ENCODE assay signal across 1 cellular context in the genomic region with DNA sequence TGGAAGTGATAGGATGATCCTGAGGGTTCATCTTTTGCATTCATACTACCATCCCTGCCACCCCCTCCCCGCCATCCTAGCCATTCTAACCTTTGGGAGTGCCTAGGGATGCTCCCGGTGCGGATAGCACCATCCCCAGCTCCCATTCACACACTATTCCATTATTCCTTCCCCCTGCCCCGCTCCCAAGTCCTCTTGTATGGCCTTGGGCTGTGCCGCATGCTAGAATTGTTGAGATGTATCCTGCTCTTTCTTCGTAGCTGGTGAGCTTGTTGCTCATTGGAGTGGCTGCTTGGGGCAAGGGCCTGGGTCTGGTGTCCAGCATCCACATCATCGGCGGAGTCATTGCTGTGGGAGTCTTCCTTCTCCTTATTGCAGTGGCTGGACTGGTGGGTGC.
TF ChIP-seq lines count a peak whose summit lies in the region.

No MANE protein-coding gene starts in this region.

TF ChIP-seq in K562, 482 proteins besides CTCF, POLR2A, EP300 and RAD21 (continued from another document and continues in another):
- TF ChIP-seq TFE3 (CRISPR knock-in tag; IDR thresholded peaks at IDR 0.05), result no peak
- no peak for TF ChIP-seq ZFPM2 (CRISPR knock-in tag; IDR thresholded peaks at IDR 0.05)
- TF ChIP-seq SRSF1 (IDR thresholded peaks at IDR 0.05; ENCODE audit: low read depth, low read length), result no peak
- 0 out of 2 replicates have a peak, but pooled peaks have one; percentile 3 for TF ChIP-seq CREM (IDR thresholded peaks at IDR 0.05; ENCODE audit: low read depth)
- TF ChIP-seq ZNF354B (CRISPR knock-in tag; IDR thresholded peaks at IDR 0.05), result no peak
- TF ChIP-seq RBBP5 (IDR thresholded peaks at IDR 0.05; ENCODE audit: borderline replicate concordance, insufficient read depth, low read length, poor library complexity, severe bottlenecking), result no peak
- TF ChIP-seq MYC (IDR thresholded peaks at IDR 0.05; ENCODE audit: low read depth, low read length), result no peak
- TF ChIP-seq MYC (CRISPR knock-in tag; IDR thresholded peaks at IDR 0.05; ENCODE audit: borderline replicate concordance, low read depth), result peak; percentile 14; the same call in 1 of the 2 replicates
- no peak for TF ChIP-seq ZNF318 (IDR thresholded peaks at IDR 0.05; ENCODE audit: borderline replicate concordance in 1 of 2, low read depth in 1 of 2)
- TF ChIP-seq HDAC3 (IDR thresholded peaks at IDR 0.05; ENCODE audit: borderline replicate concordance, partially characterized antibody), result no peak
- TF ChIP-seq ZNF311 (CRISPR knock-in tag; IDR thresholded peaks at IDR 0.05), result no peak
- 0 out of 2 replicates have a peak, but pooled peaks have one; percentile 10 for TF ChIP-seq PTBP1 (IDR thresholded peaks at IDR 0.05; ENCODE audit: low read depth, low read length)
- TF ChIP-seq TSC22D4 (tag; IDR thresholded peaks at IDR 0.05), result no peak
- no peak for TF ChIP-seq STAT6 (CRISPR knock-in tag; IDR thresholded peaks at IDR 0.05)
- no peak for TF ChIP-seq ZNF121 (CRISPR knock-in tag; conservative IDR thresholded peaks at IDR 0.05)
- TF ChIP-seq E2F8 (IDR thresholded peaks at IDR 0.05; ENCODE audit: low read depth, partially characterized antibody), result peak; percentile 32
- peak; percentile 3; the same call in 1 of the 2 replicates for TF ChIP-seq ZNF436 (CRISPR knock-in tag; IDR thresholded peaks at IDR 0.05)
- TF ChIP-seq, protein P1, sequence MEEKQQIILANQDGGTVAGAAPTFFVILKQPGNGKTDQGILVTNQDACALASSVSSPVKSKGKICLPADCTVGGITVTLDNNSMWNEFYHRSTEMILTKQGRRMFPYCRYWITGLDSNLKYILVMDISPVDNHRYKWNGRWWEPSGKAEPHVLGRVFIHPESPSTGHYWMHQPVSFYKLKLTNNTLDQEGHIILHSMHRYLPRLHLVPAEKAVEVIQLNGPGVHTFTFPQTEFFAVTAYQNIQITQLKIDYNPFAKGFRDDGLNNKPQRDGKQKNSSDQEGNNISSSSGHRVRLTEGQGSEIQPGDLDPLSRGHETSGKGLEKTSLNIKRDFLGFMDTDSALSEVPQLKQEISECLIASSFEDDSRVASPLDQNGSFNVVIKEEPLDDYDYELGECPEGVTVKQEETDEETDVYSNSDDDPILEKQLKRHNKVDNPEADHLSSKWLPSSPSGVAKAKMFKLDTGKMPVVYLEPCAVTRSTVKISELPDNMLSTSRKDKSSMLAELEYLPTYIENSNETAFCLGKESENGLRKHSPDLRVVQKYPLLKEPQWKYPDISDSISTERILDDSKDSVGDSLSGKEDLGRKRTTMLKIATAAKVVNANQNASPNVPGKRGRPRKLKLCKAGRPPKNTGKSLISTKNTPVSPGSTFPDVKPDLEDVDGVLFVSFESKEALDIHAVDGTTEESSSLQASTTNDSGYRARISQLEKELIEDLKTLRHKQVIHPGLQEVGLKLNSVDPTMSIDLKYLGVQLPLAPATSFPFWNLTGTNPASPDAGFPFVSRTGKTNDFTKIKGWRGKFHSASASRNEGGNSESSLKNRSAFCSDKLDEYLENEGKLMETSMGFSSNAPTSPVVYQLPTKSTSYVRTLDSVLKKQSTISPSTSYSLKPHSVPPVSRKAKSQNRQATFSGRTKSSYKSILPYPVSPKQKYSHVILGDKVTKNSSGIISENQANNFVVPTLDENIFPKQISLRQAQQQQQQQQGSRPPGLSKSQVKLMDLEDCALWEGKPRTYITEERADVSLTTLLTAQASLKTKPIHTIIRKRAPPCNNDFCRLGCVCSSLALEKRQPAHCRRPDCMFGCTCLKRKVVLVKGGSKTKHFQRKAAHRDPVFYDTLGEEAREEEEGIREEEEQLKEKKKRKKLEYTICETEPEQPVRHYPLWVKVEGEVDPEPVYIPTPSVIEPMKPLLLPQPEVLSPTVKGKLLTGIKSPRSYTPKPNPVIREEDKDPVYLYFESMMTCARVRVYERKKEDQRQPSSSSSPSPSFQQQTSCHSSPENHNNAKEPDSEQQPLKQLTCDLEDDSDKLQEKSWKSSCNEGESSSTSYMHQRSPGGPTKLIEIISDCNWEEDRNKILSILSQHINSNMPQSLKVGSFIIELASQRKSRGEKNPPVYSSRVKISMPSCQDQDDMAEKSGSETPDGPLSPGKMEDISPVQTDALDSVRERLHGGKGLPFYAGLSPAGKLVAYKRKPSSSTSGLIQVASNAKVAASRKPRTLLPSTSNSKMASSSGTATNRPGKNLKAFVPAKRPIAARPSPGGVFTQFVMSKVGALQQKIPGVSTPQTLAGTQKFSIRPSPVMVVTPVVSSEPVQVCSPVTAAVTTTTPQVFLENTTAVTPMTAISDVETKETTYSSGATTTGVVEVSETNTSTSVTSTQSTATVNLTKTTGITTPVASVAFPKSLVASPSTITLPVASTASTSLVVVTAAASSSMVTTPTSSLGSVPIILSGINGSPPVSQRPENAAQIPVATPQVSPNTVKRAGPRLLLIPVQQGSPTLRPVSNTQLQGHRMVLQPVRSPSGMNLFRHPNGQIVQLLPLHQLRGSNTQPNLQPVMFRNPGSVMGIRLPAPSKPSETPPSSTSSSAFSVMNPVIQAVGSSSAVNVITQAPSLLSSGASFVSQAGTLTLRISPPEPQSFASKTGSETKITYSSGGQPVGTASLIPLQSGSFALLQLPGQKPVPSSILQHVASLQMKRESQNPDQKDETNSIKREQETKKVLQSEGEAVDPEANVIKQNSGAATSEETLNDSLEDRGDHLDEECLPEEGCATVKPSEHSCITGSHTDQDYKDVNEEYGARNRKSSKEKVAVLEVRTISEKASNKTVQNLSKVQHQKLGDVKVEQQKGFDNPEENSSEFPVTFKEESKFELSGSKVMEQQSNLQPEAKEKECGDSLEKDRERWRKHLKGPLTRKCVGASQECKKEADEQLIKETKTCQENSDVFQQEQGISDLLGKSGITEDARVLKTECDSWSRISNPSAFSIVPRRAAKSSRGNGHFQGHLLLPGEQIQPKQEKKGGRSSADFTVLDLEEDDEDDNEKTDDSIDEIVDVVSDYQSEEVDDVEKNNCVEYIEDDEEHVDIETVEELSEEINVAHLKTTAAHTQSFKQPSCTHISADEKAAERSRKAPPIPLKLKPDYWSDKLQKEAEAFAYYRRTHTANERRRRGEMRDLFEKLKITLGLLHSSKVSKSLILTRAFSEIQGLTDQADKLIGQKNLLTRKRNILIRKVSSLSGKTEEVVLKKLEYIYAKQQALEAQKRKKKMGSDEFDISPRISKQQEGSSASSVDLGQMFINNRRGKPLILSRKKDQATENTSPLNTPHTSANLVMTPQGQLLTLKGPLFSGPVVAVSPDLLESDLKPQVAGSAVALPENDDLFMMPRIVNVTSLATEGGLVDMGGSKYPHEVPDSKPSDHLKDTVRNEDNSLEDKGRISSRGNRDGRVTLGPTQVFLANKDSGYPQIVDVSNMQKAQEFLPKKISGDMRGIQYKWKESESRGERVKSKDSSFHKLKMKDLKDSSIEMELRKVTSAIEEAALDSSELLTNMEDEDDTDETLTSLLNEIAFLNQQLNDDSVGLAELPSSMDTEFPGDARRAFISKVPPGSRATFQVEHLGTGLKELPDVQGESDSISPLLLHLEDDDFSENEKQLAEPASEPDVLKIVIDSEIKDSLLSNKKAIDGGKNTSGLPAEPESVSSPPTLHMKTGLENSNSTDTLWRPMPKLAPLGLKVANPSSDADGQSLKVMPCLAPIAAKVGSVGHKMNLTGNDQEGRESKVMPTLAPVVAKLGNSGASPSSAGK (IDR thresholded peaks at IDR 0.05), result no peak
